Comparison of ENCODE assay signal across 1 cellular context in genomic region chr9:129880654-129881546, GRCh38.
TF ChIP-seq lines count a peak whose summit lies in the region.

No MANE protein-coding gene starts in this region.

TF ChIP-seq in K562, 482 proteins besides CTCF, POLR2A, EP300 and RAD21:
- 0 out of 2 replicates have a peak, but pooled peaks have one; percentile 9 for TF ChIP-seq ATF4 (CRISPR knock-in tag; IDR thresholded peaks at IDR 0.05)
- TF ChIP-seq NR1H2 (CRISPR knock-in tag; IDR thresholded peaks at IDR 0.05) = no peak
- TF ChIP-seq CXXC5 (CRISPR knock-in tag; IDR thresholded peaks at IDR 0.05) = no peak
- TF ChIP-seq ZNF76 (CRISPR knock-in tag; IDR thresholded peaks at IDR 0.05; ENCODE audit: borderline replicate concordance) = no peak
- no peak for TF ChIP-seq STAT5B (CRISPR knock-in tag; IDR thresholded peaks at IDR 0.05)
- no peak for TF ChIP-seq CBX3 (IDR thresholded peaks at IDR 0.05; ENCODE audit: borderline replicate concordance in 1 of 2, low read length in 2 of 2)
- TF ChIP-seq SNRNP70 (optimal IDR thresholded peaks at IDR 0.05; ENCODE audit: low read depth, low read length) = no peak
TF ChIP-seq in K562: peak in this region for 1.
